In the genomic region with DNA sequence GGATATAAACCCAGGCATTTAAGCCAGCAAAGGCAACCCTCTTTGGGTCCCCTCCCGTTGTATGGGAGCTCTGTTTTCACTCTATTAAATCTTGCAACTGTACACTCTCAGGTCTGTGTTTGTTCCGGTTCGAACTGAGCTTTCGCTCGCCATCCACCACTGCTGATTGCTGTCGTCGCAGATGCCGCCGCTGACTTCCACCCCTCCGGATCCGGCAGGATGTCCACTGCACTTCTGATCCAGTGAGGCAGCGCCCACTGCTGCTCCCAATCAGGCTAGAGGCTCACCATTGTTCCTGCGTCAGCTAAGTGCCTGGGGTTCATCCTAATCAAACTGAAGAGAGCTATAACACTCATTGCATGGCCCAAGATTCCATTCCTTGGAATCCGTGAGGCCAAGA, we compare ENCODE assay signal across 23 cellular contexts. TPM values are rescaled to one million over a fixed set of nuclear protein-coding genes. Genes with fewer than 3 reads are reported as not detected.
DNase-seq lines count a peak whose midpoint lies in the region; ATAC-seq and TF ChIP-seq lines count a peak whose summit lies in the region.
"Had no signal": no experiment of that assay in that cellular context is flagged by ENCODE, and none has a peak within 500 bp of the region (broad histone marks: within the 10 kb centered on the region; RNA-seq: fewer than 3 reads in every experiment).

No MANE protein-coding gene starts in this region.

- H3K4me3 Mint-ChIP-seq in type B pancreatic cell = no peak overlapping the region
- H3K4me3 Mint-ChIP-seq: CD14-positive monocyte; CD4-positive, alpha-beta memory T cell; CD4-positive, CD25-positive, alpha-beta regulatory T cell; CD8-positive, alpha-beta memory T cell had no signal

- H3K9ac ChIP-seq in neuronal stem cell (ENCODE audit: low read depth, low read length, poor library complexity) = peak overlapping the region; percentile 44
- H3K9ac ChIP-seq: BLaER1 had no signal

- no peak overlapping the region for H3K27ac Mint-ChIP-seq in type B pancreatic cell
- H3K27ac Mint-ChIP-seq: CD4-positive, alpha-beta memory T cell; CD4-positive, CD25-positive, alpha-beta regulatory T cell; CD8-positive, alpha-beta memory T cell had no signal

- H4K91ac ChIP-seq in neuronal stem cell (ENCODE audit: low read depth, low read length, poor library complexity) = no peak overlapping the region

- no peaks in the 10 kb centered on the region for H3K79me1 ChIP-seq in neuronal stem cell (ENCODE audit: low read depth, low read length)

- H3K36me3 ChIP-seq in esophagus muscularis mucosa (no peaks in the 10 kb centered on the region), neuronal stem cell (replicated peaks in 1 of 2; ENCODE audit: control insufficient read depth in 2 of 2, insufficient read depth in 2 of 2, low read length in 2 of 2) (no peaks in the 10 kb centered on the region)
- H3K36me3 ChIP-seq: BE2C had no signal

- no peak overlapping the region for H2AFZ ChIP-seq in neuronal stem cell (ENCODE audit: low read length)

- H4K8ac ChIP-seq in neuronal stem cell (ENCODE audit: low read depth, low read length) = no peak overlapping the region

- no peak overlapping the region for H3K4me2 ChIP-seq in neuronal stem cell (ENCODE audit: insufficient read depth, low read length, poor library complexity, severe bottlenecking)
- H3K4me2 ChIP-seq: BLaER1 had no signal

- peak overlapping the region; percentile 13 for H2BK5ac ChIP-seq in neuronal stem cell (ENCODE audit: low read length)

- H3K27ac ChIP-seq in esophagus muscularis mucosa (replicated peaks in 1 of 4) (no peak overlapping the region), neuronal stem cell (replicated peaks; ENCODE audit: low read length) (no peak overlapping the region)
- H3K27ac ChIP-seq: BLaER1 had no signal

- no peak overlapping the region for H2BK15ac ChIP-seq in neuronal stem cell (ENCODE audit: low read length)

- peak overlapping the region; percentile 64 for H3K18ac ChIP-seq in neuronal stem cell (ENCODE audit: low read length)

- ATAC-seq in SK-N-SH treated with all-trans-retinoic acid at 6 μM for 48 hours = no peak
- ATAC-seq: GM12878 had no signal

- H2BK12ac ChIP-seq in neuronal stem cell (ENCODE audit: low read length) = no peak overlapping the region

- H3K27me3 ChIP-seq in esophagus muscularis mucosa (no peaks in the 10 kb centered on the region), neuronal stem cell (ENCODE audit: control insufficient read depth in 3 of 3, insufficient read depth in 3 of 3, low read depth in 1 of 3, low read length in 3 of 3) (no peaks in the 10 kb centered on the region)
- H3K27me3 ChIP-seq: BE2C, BLaER1 had no signal

- peaks cover 6% of the 10 kb centered on the region for H3K9me3 Mint-ChIP-seq in type B pancreatic cell
- H3K9me3 Mint-ChIP-seq: CD4-positive, alpha-beta memory T cell; CD4-positive, CD25-positive, alpha-beta regulatory T cell; CD8-positive, alpha-beta memory T cell had no signal

- H3K9me3 ChIP-seq in esophagus muscularis mucosa (no peaks in the 10 kb centered on the region), neuronal stem cell (replicated peaks in 1 of 2; ENCODE audit: control insufficient read depth in 2 of 2, insufficient read depth in 1 of 2, low read depth in 1 of 2, low read length in 2 of 2) (peaks cover 0 to 5% of the 10 kb centered on the region in 2 donors)
- H3K9me3 ChIP-seq: BE2C had no signal

- no peak for TF ChIP-seq POLR2A in esophagus muscularis mucosa (IDR thresholded peaks at IDR 0.05; ENCODE audit: low read depth)

- intact Hi-C loops in esophagus muscularis mucosa (cut with DNase I) = no loop called here

- H3K4me1 Mint-ChIP-seq in type B pancreatic cell (ENCODE audit: unreplicated experiment) = no peaks in the 10 kb centered on the region
- H3K4me1 Mint-ChIP-seq: CD4-positive, alpha-beta memory T cell; CD4-positive, CD25-positive, alpha-beta regulatory T cell; CD8-positive, alpha-beta memory T cell had no signal

- H3K4me1 ChIP-seq in esophagus muscularis mucosa (no peaks in the 10 kb centered on the region), neuronal stem cell (ENCODE audit: control insufficient read depth in 2 of 2, insufficient read depth in 1 of 2, low read depth in 1 of 2, low read length in 2 of 2) (no peaks in the 10 kb centered on the region)
- H3K4me1 ChIP-seq: BE2C, BLaER1 had no signal

- no peak overlapping the region for H3K4ac ChIP-seq in neuronal stem cell (ENCODE audit: low read length)

- H3K23ac ChIP-seq in neuronal stem cell (ENCODE audit: low read depth, low read length, poor library complexity) = no peak overlapping the region

- H2BK120ac ChIP-seq in neuronal stem cell (ENCODE audit: low read depth, low read length) = no peak overlapping the region

- H2AK5ac ChIP-seq in neuronal stem cell (ENCODE audit: low read depth, low read length) = no peak overlapping the region

- no peak for TF ChIP-seq CTCF in esophagus muscularis mucosa (IDR thresholded peaks at IDR 0.05)
- TF ChIP-seq CTCF in type B pancreatic cell (conservative IDR thresholded peaks at IDR 0.05) = no peak

- DNase-seq in esophagus muscularis mucosa (ENCODE audit: extremely low spot score) (peak; percentile 31), neuronal stem cell (ENCODE audit: low spot score) (no peak), type B pancreatic cell (ENCODE audit: extremely low spot score, unreplicated experiment) (peak; percentile 44), NAMALWA (ENCODE audit: low spot score) (no peak)
- DNase-seq: 8988T; ACHN; BE2C; C1 segment of cervical spinal cord; CD4-positive, alpha-beta memory T cell; CD4-positive, CD25-positive, alpha-beta regulatory T cell; CD8-positive, alpha-beta memory T cell; COR-L47; DMS 273 treated with DMSO at 0.1 percent for 48 hours; DMS153; DMS53; DMS79; DND-41; EL; GDM1 had no signal

- no peak overlapping the region for H3K4me3 ChIP-seq in esophagus muscularis mucosa
- no peak overlapping the region for H3K4me3 ChIP-seq in neuronal stem cell (ENCODE audit: low read length in 2 of 2)
- H3K4me3 ChIP-seq: BLaER1, GM12878 had no signal

- WGBS in esophagus muscularis mucosa = 94% methylated on average over 14 of the region's 14 CpGs
- WGBS in neuronal stem cell (ENCODE audit: extremely low coverage in 2 of 2, insufficient read length in 2 of 2, insufficient replicate concordance in 1 of 2), 2 donors = no CpG with 5 or more reads among the region's 14 CpGs

- H3K14ac ChIP-seq in neuronal stem cell (ENCODE audit: low read length) = no peak overlapping the region

- H3K36me3 Mint-ChIP-seq in type B pancreatic cell = no peaks in the 10 kb centered on the region

- peaks cover 4% of the 10 kb centered on the region for H3K27me3 Mint-ChIP-seq in type B pancreatic cell
- H3K27me3 Mint-ChIP-seq: CD4-positive, alpha-beta memory T cell; CD4-positive, CD25-positive, alpha-beta regulatory T cell; CD8-positive, alpha-beta memory T cell had no signal

- no peak for TF ChIP-seq EP300 in esophagus muscularis mucosa (IDR thresholded peaks at IDR 0.05)

TF ChIP-seq in SK-N-SH treated with all-trans-retinoic acid at 6 μM for 48 hours, 23 proteins besides CTCF, POLR2A, EP300 and RAD21:
- TF ChIP-seq BACH2 (CRISPR knock-in tag; IDR thresholded peaks at IDR 0.05; ENCODE audit: borderline replicate concordance) (no peak), RARB (CRISPR knock-in tag; IDR thresholded peaks at IDR 0.05) (no peak), ZC3H10 (CRISPR knock-in tag; IDR thresholded peaks at IDR 0.05) (no peak)
TF ChIP-seq in SK-N-SH treated with all-trans-retinoic acid at 6 μM for 48 hours: peak in this region for 0.

RNA-seq across cellular contexts. Expression of a gene that starts 49.2 kb away (rescaled TPM):
- 10 to 100 TPM; 17.4 to 26.4 (median 22.4) TPM for total RNA-seq in esophagus muscularis mucosa
- 40.1 TPM for polyA plus RNA-seq in neuronal stem cell (2013, experiment 1 of 2)
- polyA plus RNA-seq in neuronal stem cell (2013, experiment 2 of 2) = 37.1 TPM
- 33.1 and 35.6 TPM in 2 replicates for total RNA-seq in type B pancreatic cell (ENCODE audit: low replicate concordance)

RNA-seq across cellular contexts. Expression of a gene that starts 49.3 kb away (rescaled TPM):
- 100 to 1,000 TPM; 135 to 227 (median 154) TPM for total RNA-seq in esophagus muscularis mucosa
- polyA plus RNA-seq in neuronal stem cell (2013, experiment 1 of 2) = 345 TPM
- polyA plus RNA-seq in neuronal stem cell (2013, experiment 2 of 2) = 337 TPM
- 267 and 448 TPM in 2 replicates for total RNA-seq in type B pancreatic cell (ENCODE audit: low replicate concordance)

Comparison
In these comparisons a context has a peak if more than half of its experiments do, and no peak if none do; other contexts are left out.
1. DNase-seq: peak in esophagus muscularis mucosa (single experiment) and type B pancreatic cell (single experiment); none in neuronal stem cell (single experiment) and NAMALWA (single experiment).